Comparison of ENCODE assay signal across 14 cellular contexts in the genomic region with DNA sequence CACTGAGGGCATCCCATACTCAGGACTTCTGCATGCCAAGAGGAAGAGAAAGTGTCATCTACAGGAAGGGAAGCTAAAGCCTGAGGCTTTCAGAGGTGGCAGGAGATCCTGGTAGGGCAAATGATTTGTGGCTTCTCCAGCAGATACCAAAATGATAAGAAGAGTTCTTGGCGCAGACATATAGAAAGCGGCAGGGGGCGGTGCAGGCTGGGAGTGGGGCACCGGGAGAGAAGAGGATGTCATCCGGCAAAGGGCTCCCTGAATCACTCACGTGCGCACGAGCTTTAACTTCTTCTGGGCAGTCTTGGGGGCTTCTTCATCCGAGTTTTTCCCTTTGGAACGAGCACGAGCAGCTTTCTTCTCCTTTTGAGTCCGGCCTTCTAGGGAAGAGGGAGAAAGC. TPM values are rescaled to one million over a fixed set of nuclear protein-coding genes. Genes with fewer than 3 reads are reported as not detected.
DNase-seq lines count a peak whose midpoint lies in the region; ATAC-seq and TF ChIP-seq lines count a peak whose summit lies in the region.
"Had no signal": no experiment of that assay in that cellular context is flagged by ENCODE, and none has a peak within 500 bp of the region (broad histone marks: within the 10 kb centered on the region; RNA-seq: fewer than 3 reads in every experiment).

No MANE protein-coding gene starts in this region.

- no peak overlapping the region for H2AFZ ChIP-seq in GM23338

- no peak overlapping the region for H3K4me2 ChIP-seq in GM23338
- H3K4me2 ChIP-seq: BLaER1 treated with 17β-estradiol and CSF1 and Interleukin-3, amounts not matched to agents 10 nM and 100 nM had no signal

- no peaks in the 10 kb centered on the region for H3K27me3 Mint-ChIP-seq in activated CD4-positive, alpha-beta memory T cell treated with anti-CD3 and anti-CD28 coated beads, Interleukin-2, amount 10 ng/mL, durations not matched to agents 7 days and 5 days
- no peaks in the 10 kb centered on the region for H3K27me3 Mint-ChIP-seq in activated CD4-positive, alpha-beta memory T cell treated with anti-CD3 and anti-CD28 coated beads for 36 hours
- no peaks in the 10 kb centered on the region for H3K27me3 Mint-ChIP-seq in GM23338 (ENCODE audit: insufficient read depth, low read depth, poor library complexity)
- no peaks in the 10 kb centered on the region for H3K27me3 Mint-ChIP-seq in dendritic cell treated with granulocyte-macrophage colony-stimulating factor and Interleukin-4, amounts not matched to agents 40 ng/mL and 50 ng/mL, for 4 days
- H3K27me3 Mint-ChIP-seq: CD4-positive, CD25-positive, alpha-beta regulatory T cell had no signal

- H3K27me3 ChIP-seq in GM23338 (ENCODE audit: insufficient read depth) = no peaks in the 10 kb centered on the region
- H3K27me3 ChIP-seq: BLaER1 treated with 17β-estradiol and CSF1 and Interleukin-3, amounts not matched to agents 10 nM and 100 nM had no signal

- H3K27ac ChIP-seq in GM23338 (ENCODE audit: low read depth) = no peak overlapping the region
- H3K27ac ChIP-seq: BLaER1 treated with 17β-estradiol and CSF1 and Interleukin-3, amounts not matched to agents 10 nM and 100 nM had no signal

- H4K20me1 ChIP-seq in GM23338 (replicated peaks; ENCODE audit: insufficient read depth) = peaks cover 7% of the 10 kb centered on the region; the same call in 1 of the 2 replicates
- H4K20me1 ChIP-seq: BLaER1 treated with 17β-estradiol and CSF1 and Interleukin-3, amounts not matched to agents 10 nM and 100 nM had no signal

- no peaks in the 10 kb centered on the region for H3K4me1 ChIP-seq in GM23338 (ENCODE audit: insufficient read depth)
- H3K4me1 ChIP-seq: HAP-1 had no signal

- H3K9me3 Mint-ChIP-seq in activated CD4-positive, alpha-beta memory T cell treated with anti-CD3 and anti-CD28 coated beads, Interleukin-2, amount 10 ng/mL, durations not matched to agents 7 days and 5 days = no peaks in the 10 kb centered on the region
- H3K9me3 Mint-ChIP-seq in activated CD4-positive, alpha-beta memory T cell treated with anti-CD3 and anti-CD28 coated beads for 36 hours = no peaks in the 10 kb centered on the region
- no peaks in the 10 kb centered on the region; the same call in 2 of the 3 replicates for H3K9me3 Mint-ChIP-seq in GM23338
- no peaks in the 10 kb centered on the region for H3K9me3 Mint-ChIP-seq in dendritic cell treated with granulocyte-macrophage colony-stimulating factor and Interleukin-4, amounts not matched to agents 40 ng/mL and 50 ng/mL, for 4 days
- no peaks in the 10 kb centered on the region for H3K9me3 Mint-ChIP-seq in stimulated activated effector memory CD8-positive, alpha-beta T cell treated with anti-CD3 and anti-CD28 coated beads, Interleukin-12 subunit alpha, Interleukin-12 subunit beta, amount 100 ng/mL, for 72 hours
- H3K9me3 Mint-ChIP-seq: CD4-positive, CD25-positive, alpha-beta regulatory T cell had no signal

- peaks cover 35% of the 10 kb centered on the region for H3K36me3 Mint-ChIP-seq in activated CD4-positive, alpha-beta memory T cell treated with anti-CD3 and anti-CD28 coated beads, Interleukin-2, amount 10 ng/mL, durations not matched to agents 7 days and 5 days (ENCODE audit: low read depth)
- H3K36me3 Mint-ChIP-seq in activated CD4-positive, alpha-beta memory T cell treated with anti-CD3 and anti-CD28 coated beads for 36 hours = peaks cover 30% of the 10 kb centered on the region
- peaks cover 39% of the 10 kb centered on the region for H3K36me3 Mint-ChIP-seq in GM23338 (ENCODE audit: low read depth)
- peaks cover 91% of the 10 kb centered on the region for H3K36me3 Mint-ChIP-seq in dendritic cell treated with granulocyte-macrophage colony-stimulating factor and Interleukin-4, amounts not matched to agents 40 ng/mL and 50 ng/mL, for 4 days (ENCODE audit: low read depth)
- peaks cover 88% of the 10 kb centered on the region for H3K36me3 Mint-ChIP-seq in stimulated activated effector memory CD8-positive, alpha-beta T cell treated with anti-CD3 and anti-CD28 coated beads, Interleukin-12 subunit alpha, Interleukin-12 subunit beta, amount 100 ng/mL, for 72 hours

- H3K4me3 ChIP-seq in GM23338 = no peak overlapping the region
- H3K4me3 ChIP-seq: BLaER1 treated with 17β-estradiol and CSF1 and Interleukin-3, amounts not matched to agents 10 nM and 100 nM; HAP-1 had no signal

- H3K36me3 ChIP-seq in GM23338 (ENCODE audit: insufficient read depth) = peaks cover 10% of the 10 kb centered on the region

- no peaks in the 10 kb centered on the region for H3K79me2 ChIP-seq in GM23338 (replicated peaks; ENCODE audit: insufficient read depth)

- H3K4me1 Mint-ChIP-seq in activated CD4-positive, alpha-beta memory T cell treated with anti-CD3 and anti-CD28 coated beads, Interleukin-2, amount 10 ng/mL, durations not matched to agents 7 days and 5 days = no peaks in the 10 kb centered on the region
- no peaks in the 10 kb centered on the region for H3K4me1 Mint-ChIP-seq in activated CD4-positive, alpha-beta memory T cell treated with anti-CD3 and anti-CD28 coated beads for 36 hours (ENCODE audit: low read depth)
- H3K4me1 Mint-ChIP-seq in GM23338 = no peaks in the 10 kb centered on the region
- peaks cover 16% of the 10 kb centered on the region for H3K4me1 Mint-ChIP-seq in dendritic cell treated with granulocyte-macrophage colony-stimulating factor and Interleukin-4, amounts not matched to agents 40 ng/mL and 50 ng/mL, for 4 days (ENCODE audit: low read depth)
- H3K4me1 Mint-ChIP-seq in stimulated activated effector memory CD8-positive, alpha-beta T cell treated with anti-CD3 and anti-CD28 coated beads, Interleukin-12 subunit alpha, Interleukin-12 subunit beta, amount 100 ng/mL, for 72 hours = peaks cover 6% of the 10 kb centered on the region

- ATAC-seq in GM23338 (no peak), HG03457 (IDR thresholded peaks at IDR 0.05; ENCODE audit: unreplicated experiment) (no peak)
- no peak for ATAC-seq in stimulated activated effector memory CD8-positive, alpha-beta T cell treated with anti-CD3 and anti-CD28 coated beads, Interleukin-12 subunit alpha, Interleukin-12 subunit beta, amount 100 ng/mL, for 72 hours

- no peak for DNase-seq in activated CD4-positive, alpha-beta memory T cell treated with anti-CD3 and anti-CD28 coated beads, Interleukin-2, amount 10 ng/mL, durations not matched to agents 7 days and 5 days
- DNase-seq in activated CD4-positive, alpha-beta memory T cell treated with anti-CD3 and anti-CD28 coated beads for 36 hours = no peak
- DNase-seq in GM23338 (ENCODE audit: low spot score) (peak; percentile 62), NCI-H226 (no peak)
- DNase-seq in stimulated activated effector memory CD8-positive, alpha-beta T cell treated with anti-CD3 and anti-CD28 coated beads, Interleukin-12 subunit alpha, Interleukin-12 subunit beta, amount 100 ng/mL, for 72 hours (ENCODE audit: low spot score in 2 of 2) = no peak
- DNase-seq: 8988T; AML-193; CD4-positive, CD25-positive, alpha-beta regulatory T cell; DMS53; GF-D8 had no signal

- CTCF ChIA-PET in activated CD4-positive, alpha-beta memory T cell treated with anti-CD3 and anti-CD28 coated beads, Interleukin-2, amount 10 ng/mL, durations not matched to agents 7 days and 5 days (lab: Charles Lee) = interaction anchor here (0.6 to 0.7 kb wide), 2 partner anchors 32 to 36 kb away, joined by 4 read pairs; no protein-coding TSS in a partner anchor
- CTCF ChIA-PET in activated CD4-positive, alpha-beta memory T cell treated with anti-CD3 and anti-CD28 coated beads for 36 hours (lab: Charles Lee) = interaction anchor here (0.6 to 1.3 kb wide), 2 partner anchors 27 to 184 kb away, joined by 3 read pairs; no protein-coding TSS in a partner anchor

- no peak overlapping the region for H3K4me3 Mint-ChIP-seq in activated CD4-positive, alpha-beta memory T cell treated with anti-CD3 and anti-CD28 coated beads, Interleukin-2, amount 10 ng/mL, durations not matched to agents 7 days and 5 days
- no peak overlapping the region for H3K4me3 Mint-ChIP-seq in activated CD4-positive, alpha-beta memory T cell treated with anti-CD3 and anti-CD28 coated beads for 36 hours
- no peak overlapping the region; the same call in 2 of the 3 replicates for H3K4me3 Mint-ChIP-seq in GM23338
- no peak overlapping the region for H3K4me3 Mint-ChIP-seq in dendritic cell treated with granulocyte-macrophage colony-stimulating factor and Interleukin-4, amounts not matched to agents 40 ng/mL and 50 ng/mL, for 4 days
- no peak overlapping the region for H3K4me3 Mint-ChIP-seq in stimulated activated effector memory CD8-positive, alpha-beta T cell treated with anti-CD3 and anti-CD28 coated beads, Interleukin-12 subunit alpha, Interleukin-12 subunit beta, amount 100 ng/mL, for 72 hours
- H3K4me3 Mint-ChIP-seq: CD4-positive, CD25-positive, alpha-beta regulatory T cell had no signal

- peak; percentile 39 to 49 for TF ChIP-seq CTCF in GM23338 (conservative IDR thresholded peaks at IDR 0.05; ENCODE audit: low read depth in 2 of 2)

- no peaks in the 10 kb centered on the region for H3K9me2 ChIP-seq in GM23338 (ENCODE audit: insufficient read depth)

- POLR2A ChIA-PET in activated CD4-positive, alpha-beta memory T cell treated with anti-CD3 and anti-CD28 coated beads, Interleukin-2, amount 10 ng/mL, durations not matched to agents 7 days and 5 days (lab: Charles Lee) = no interaction called here
- POLR2A ChIA-PET in activated CD4-positive, alpha-beta memory T cell treated with anti-CD3 and anti-CD28 coated beads for 36 hours (lab: Charles Lee) = no interaction called here

- intact Hi-C loops in activated CD4-positive, alpha-beta memory T cell treated with anti-CD3 and anti-CD28 coated beads for 36 hours (cut with micrococcal nuclease) = no loop called here
- intact Hi-C loops in dendritic cell treated with granulocyte-macrophage colony-stimulating factor and Interleukin-4, amounts not matched to agents 40 ng/mL and 50 ng/mL, for 4 days (cut with micrococcal nuclease) = no loop called here

- peaks cover 15% of the 10 kb centered on the region; the same call in 1 of the 2 replicates for H3F3A ChIP-seq in GM23338 (replicated peaks; ENCODE audit: low read depth)

- H3K27ac Mint-ChIP-seq in activated CD4-positive, alpha-beta memory T cell treated with anti-CD3 and anti-CD28 coated beads, Interleukin-2, amount 10 ng/mL, durations not matched to agents 7 days and 5 days = peak overlapping the region; percentile 7
- no peak overlapping the region for H3K27ac Mint-ChIP-seq in activated CD4-positive, alpha-beta memory T cell treated with anti-CD3 and anti-CD28 coated beads for 36 hours
- no peak overlapping the region for H3K27ac Mint-ChIP-seq in GM23338
- peak overlapping the region; percentile 54 for H3K27ac Mint-ChIP-seq in dendritic cell treated with granulocyte-macrophage colony-stimulating factor and Interleukin-4, amounts not matched to agents 40 ng/mL and 50 ng/mL, for 4 days
- peak overlapping the region; percentile 52 for H3K27ac Mint-ChIP-seq in stimulated activated effector memory CD8-positive, alpha-beta T cell treated with anti-CD3 and anti-CD28 coated beads, Interleukin-12 subunit alpha, Interleukin-12 subunit beta, amount 100 ng/mL, for 72 hours

RNA-seq across cellular contexts. Expression of a gene that starts 5.2 kb away (rescaled TPM):
- total RNA-seq in activated CD4-positive, alpha-beta memory T cell treated with anti-CD3 and anti-CD28 coated beads, Interleukin-2, amount 10 ng/mL, durations not matched to agents 7 days and 5 days = 1 to 10 TPM; 1.8 TPM
- total RNA-seq in activated CD4-positive, alpha-beta memory T cell treated with anti-CD3 and anti-CD28 coated beads for 36 hours = 1 to 10 TPM in 1 of 2 experiments, under 1 TPM in 1; 0.63 to 1.2 TPM
- total RNA-seq in GM23338 (2014; rRNA removed; shearing (Covaris generic)) = 2.2 TPM in 1 of 2 replicates, not detected in the other
- 0.70 TPM in 1 of 2 replicates, not detected in the other for polyA plus RNA-seq in GM23338 (2016; fragmentation: Nextera tagmentation; extraction: Ambion mirVana)

RNA-seq across cellular contexts. Expression of a gene that starts 10.5 kb away (rescaled TPM):
- total RNA-seq in activated CD4-positive, alpha-beta memory T cell treated with anti-CD3 and anti-CD28 coated beads, Interleukin-2, amount 10 ng/mL, durations not matched to agents 7 days and 5 days = 10 to 100 TPM; 32.2 to 33.8 TPM
- 10 to 100 TPM; 13.8 to 15.2 TPM for total RNA-seq in activated CD4-positive, alpha-beta memory T cell treated with anti-CD3 and anti-CD28 coated beads for 36 hours
- 22.0 and 27.7 TPM in 2 replicates for total RNA-seq in GM23338 (2014; rRNA removed; shearing (Covaris generic))
- 25.5 and 29.6 TPM in 2 replicates for polyA plus RNA-seq in GM23338 (2016; fragmentation: Nextera tagmentation; extraction: Ambion mirVana)

RNA-seq across cellular contexts. Expression of a gene that starts 16.6 kb away (rescaled TPM):
- 1 to 10 TPM; 7.8 to 8.0 TPM for total RNA-seq in activated CD4-positive, alpha-beta memory T cell treated with anti-CD3 and anti-CD28 coated beads, Interleukin-2, amount 10 ng/mL, durations not matched to agents 7 days and 5 days
- total RNA-seq in activated CD4-positive, alpha-beta memory T cell treated with anti-CD3 and anti-CD28 coated beads for 36 hours = 1 to 10 TPM; 4.7 to 4.8 TPM
- 0.38 and 0.89 TPM in 2 replicates for total RNA-seq in GM23338 (2014; rRNA removed; shearing (Covaris generic))
- 0.32 and 0.38 TPM in 2 replicates for polyA plus RNA-seq in GM23338 (2016; fragmentation: Nextera tagmentation; extraction: Ambion mirVana)

RNA-seq across cellular contexts. Expression of a gene that starts 36.8 kb away (rescaled TPM):
- total RNA-seq in activated CD4-positive, alpha-beta memory T cell treated with anti-CD3 and anti-CD28 coated beads, Interleukin-2, amount 10 ng/mL, durations not matched to agents 7 days and 5 days = 10 to 100 TPM; 69.5 to 78.1 TPM
- total RNA-seq in activated CD4-positive, alpha-beta memory T cell treated with anti-CD3 and anti-CD28 coated beads for 36 hours = 10 to 100 TPM; 55.3 to 56.3 TPM
- total RNA-seq in GM23338 (2014; rRNA removed; shearing (Covaris generic)) = 30.2 and 35.9 TPM in 2 replicates
- polyA plus RNA-seq in GM23338 (2016; fragmentation: Nextera tagmentation; extraction: Ambion mirVana) = 14.7 and 20.5 TPM in 2 replicates

RNA-seq across cellular contexts. Expression of a gene that starts 45.2 kb away (rescaled TPM):
- total RNA-seq in activated CD4-positive, alpha-beta memory T cell treated with anti-CD3 and anti-CD28 coated beads, Interleukin-2, amount 10 ng/mL, durations not matched to agents 7 days and 5 days = 100 to 1,000 TPM; 223 to 234 TPM
- total RNA-seq in activated CD4-positive, alpha-beta memory T cell treated with anti-CD3 and anti-CD28 coated beads for 36 hours = 100 to 1,000 TPM; 302 to 305 TPM
- total RNA-seq in GM23338 (2014; rRNA removed; shearing (Covaris generic)) = 301 and 351 TPM in 2 replicates
- 317 and 370 TPM in 2 replicates for polyA plus RNA-seq in GM23338 (2016; fragmentation: Nextera tagmentation; extraction: Ambion mirVana)

Comparison
In these comparisons a context has a peak if more than half of its experiments do, and no peak if none do; other contexts are left out.
1. H3K27ac Mint-ChIP-seq: peak in activated CD4-positive, alpha-beta memory T cell treated with anti-CD3 and anti-CD28 coated beads, Interleukin-2, amount 10 ng/mL, durations not matched to agents 7 days and 5 days (single experiment), dendritic cell treated with granulocyte-macrophage colony-stimulating factor and Interleukin-4, amounts not matched to agents 40 ng/mL and 50 ng/mL, for 4 days (single experiment) and stimulated activated effector memory CD8-positive, alpha-beta T cell treated with anti-CD3 and anti-CD28 coated beads, Interleukin-12 subunit alpha, Interleukin-12 subunit beta, amount 100 ng/mL, for 72 hours (single experiment); none in activated CD4-positive, alpha-beta memory T cell treated with anti-CD3 and anti-CD28 coated beads for 36 hours (single experiment) and GM23338 (single experiment).